8 cellular contexts compared by ENCODE assay signal in the genomic region with DNA sequence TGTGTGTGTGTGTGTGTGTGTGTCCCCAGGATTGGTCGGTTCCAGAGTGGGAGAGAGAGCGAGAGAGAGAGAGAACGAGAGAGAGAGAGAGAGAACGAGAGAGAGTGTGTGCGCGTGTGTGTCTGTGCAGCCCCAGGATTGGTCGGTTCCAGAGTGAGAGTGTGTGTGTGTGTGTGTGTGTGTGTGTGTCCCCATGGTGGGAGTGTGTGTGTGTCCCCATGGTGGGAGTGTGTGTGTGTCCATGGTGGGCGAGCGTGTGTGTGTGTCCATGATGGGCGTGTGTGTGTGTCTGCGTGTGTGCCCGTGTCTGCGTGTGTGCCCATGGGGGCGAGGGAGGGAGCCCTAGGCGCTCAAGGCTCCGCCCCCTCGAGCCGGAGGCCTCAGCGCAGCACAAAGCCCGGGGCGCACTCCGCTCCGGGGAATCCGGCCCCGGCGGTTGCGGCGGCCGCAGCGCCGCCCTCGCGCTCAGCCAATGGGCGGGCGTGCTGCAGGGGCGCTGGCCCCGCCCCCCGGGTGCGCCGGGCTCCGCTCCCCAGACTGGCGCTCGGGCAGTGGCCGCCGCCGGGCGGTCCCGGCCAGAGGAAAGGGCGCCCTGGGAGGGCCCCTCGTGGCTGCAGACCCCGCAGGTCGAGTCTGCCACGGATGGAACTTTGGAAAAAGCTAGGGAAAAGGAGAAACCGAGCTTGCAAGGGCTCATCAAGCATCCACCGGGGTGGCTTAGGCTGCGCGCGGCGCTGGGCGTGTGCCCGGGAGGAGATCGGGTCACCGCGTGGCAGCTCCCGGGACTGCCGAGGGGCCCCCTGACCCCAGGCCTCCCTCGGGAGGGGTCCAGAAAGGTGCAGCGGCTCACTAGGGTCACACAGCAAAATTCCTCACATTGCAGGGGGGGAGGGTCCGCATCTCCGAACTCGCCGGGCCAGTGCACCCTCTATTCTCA.
A peak's percentile ranks its signal among the peaks of the same experiment; 100 is the strongest.
DNase-seq lines count a peak whose midpoint lies in the region; ATAC-seq and TF ChIP-seq lines count a peak whose summit lies in the region.

No MANE protein-coding gene starts in this region.

- POLR2A ChIA-PET in BJ (lab: Charles Lee) = no interaction called here

- intact Hi-C loops in left lung (cut with DNase I) = no loop called here

- peak; percentile 80 for ATAC-seq in GM19035 (IDR thresholded peaks at IDR 0.05; ENCODE audit: unreplicated experiment)
- peak; percentile 62 for ATAC-seq in HG03342 (IDR thresholded peaks at IDR 0.05; ENCODE audit: unreplicated experiment)
- ATAC-seq in left lung = peak; percentile 94

- DNase-seq in BJ (ENCODE audit: low read depth) = peak; percentile 43
- peak; percentile 70 for DNase-seq in NCI-H446 treated with DMSO at 0.1 percent for 48 hours (lab: John Stamatoyannopoulos, UW)
- peak; percentile 86 for DNase-seq in activated CD4-positive, alpha-beta T cell treated with anti-CD3 and anti-CD28 coated beads, Interleukin-2, amount 50 U/mL, for 1 hour
- peak; percentile 90 for DNase-seq in dedifferentiated amniotic fluid mesenchymal stem cell (ENCODE audit: extremely low spot score)
- DNase-seq in left lung = peak; percentile 92 to 97
- peak; percentile 88 to 90 for DNase-seq in stimulated activated CD4-positive, alpha-beta T cell treated with anti-CD3 and anti-CD28 coated beads, Interleukin-2, amount 100 ng/mL, for 24 hours

- H3K27me3 ChIP-seq in BJ (ENCODE audit: control insufficient read depth, insufficient read depth, low read length) (no peaks in the 10 kb centered on the region), left lung (peaks cover 0 to 3% of the 10 kb centered on the region in 2 donors)

- CTCF ChIA-PET in BJ (lab: Yijun Ruan, JAX) = interaction anchor here (1.4 kb wide), 1 partner anchor 14 kb away, joined by 3 read pairs; no protein-coding TSS in a partner anchor

- peaks cover 0 to 15% of the 10 kb centered on the region in 2 donors for H3K4me1 ChIP-seq in left lung

- no peaks in the 10 kb centered on the region for H3K9me3 ChIP-seq in left lung

- H3K4me3 ChIP-seq in BJ (ENCODE audit: low read depth, low read length) = peak overlapping the region; percentile 68
- peak overlapping the region; percentile 68 to 72 for H3K4me3 ChIP-seq in left lung

- no peak for TF ChIP-seq CTCF in BJ (IDR thresholded peaks at IDR 0.05; ENCODE audit: insufficient read depth, low read depth, low read length)
- TF ChIP-seq CTCF in left lung (IDR thresholded peaks at IDR 0.05) = peak; percentile 18 to 26

- no peaks in the 10 kb centered on the region for H3K36me3 ChIP-seq in BJ (ENCODE audit: control insufficient read depth, insufficient read depth, low read length)
- no peaks in the 10 kb centered on the region for H3K36me3 ChIP-seq in left lung

- H3K27ac ChIP-seq in left lung = peak overlapping the region; percentile 50 to 73

Comparison
In these comparisons a context has a peak if more than half of its experiments do, and no peak if none do; other contexts are left out.
1. Peak in every context shown above with its lines: DNase-seq, ATAC-seq, H3K4me3 ChIP-seq and H3K27ac ChIP-seq.
2. DNase-seq: peak in every context shown above with its lines; median percentile 94 in left lung; 90 in dedifferentiated amniotic fluid mesenchymal stem cell; 89 in stimulated activated CD4-positive, alpha-beta T cell treated with anti-CD3 and anti-CD28 coated beads, Interleukin-2, amount 100 ng/mL, for 24 hours; 86 in activated CD4-positive, alpha-beta T cell treated with anti-CD3 and anti-CD28 coated beads, Interleukin-2, amount 50 U/mL, for 1 hour; 70 in NCI-H446 treated with DMSO at 0.1 percent for 48 hours; 43 in BJ.